In genomic region chr3:57557088-57557537, GRCh38 we compare ENCODE assay signal across 8 cellular contexts. TPM values are rescaled to one million over a fixed set of nuclear protein-coding genes. Genes with fewer than 3 reads are reported as not detected.
DNase-seq lines count a peak whose midpoint lies in the region; ATAC-seq and TF ChIP-seq lines count a peak whose summit lies in the region.

No MANE protein-coding gene starts in this region.

- H3K36me3 ChIP-seq in body of pancreas (replicated peaks in 1 of 2; ENCODE audit: insufficient read depth in 1 of 2, low read depth in 2 of 2): peaks cover 0 to 4% of the 10 kb centered on the region in 2 donors

- ATAC-seq in HG02798 (IDR thresholded peaks at IDR 0.05; ENCODE audit: poor library complexity, unreplicated experiment) (peak; percentile 19), body of pancreas (no peak), GM21390 (IDR thresholded peaks at IDR 0.05; ENCODE audit: unreplicated experiment) (no peak)

- H3K4me1 ChIP-seq in body of pancreas: peaks cover 26% of the 10 kb centered on the region

- DNase-seq in ELF-1 (ENCODE audit: low read depth, low spot score): peak; percentile 37
- peak in 3 of 5 donors; percentile 10 to 69 (median 13) for DNase-seq in T-helper 1 cell
- DNase-seq in body of pancreas: peak; percentile 26 to 36 (median 29)
- DNase-seq in left kidney (ENCODE audit: low read depth, low spot score): peak; percentile 54
- DNase-seq in stimulated activated CD8-positive, alpha-beta memory T cell treated with anti-CD3 and anti-CD28 coated beads, Interleukin-15, amount 100 ng/mL, for 24 hours (ENCODE audit: low read depth): peak; percentile 5
- no peak for DNase-seq in OCI-M2 (lab: John Stamatoyannopoulos, UW; ENCODE audit: unreplicated experiment)

- H3K4me3 ChIP-seq in body of pancreas: peak overlapping the region; percentile 62 to 90

- no peak for TF ChIP-seq CTCF in body of pancreas (IDR thresholded peaks at IDR 0.05)

- peak overlapping the region; percentile 88 to 95 (median 92) for H3K27ac ChIP-seq in body of pancreas

- H3K27me3 ChIP-seq in body of pancreas: no peaks in the 10 kb centered on the region

- WGBS in body of pancreas, 2 donors: 0 to 1% methylated on average over 18 to 29 of the region's 29 CpGs

- no peaks in the 10 kb centered on the region for H3K9me3 ChIP-seq in body of pancreas

- TF ChIP-seq POLR2A in body of pancreas (IDR thresholded peaks at IDR 0.05): peak in 2 of 3 donors; percentile 23 to 34

- intact Hi-C loops in body of pancreas (cut with DNase I): no loop called here

RNA-seq across cellular contexts. Expression of gene PDE12, which starts 1.0 kb away (rescaled TPM):
- 10 to 100 TPM in 1 of 2 donors, 1 to 10 TPM in 1; 7.5 to 13.5 TPM for total RNA-seq in body of pancreas

RNA-seq across cellular contexts. Expression of gene DNAH12, which starts 13.0 kb away (rescaled TPM):
- total RNA-seq in body of pancreas: under 1 TPM; 0.52 to 0.99 TPM

RNA-seq across cellular contexts. Expression of gene ARF4, which starts 40.0 kb away (rescaled TPM):
- 10 to 100 TPM; 62.0 to 90.3 TPM for total RNA-seq in body of pancreas
